ENCODE assay signal across 8 cellular contexts in genomic region chr11:94127632-94128031, GRCh38. TPM values are rescaled to one million over a fixed set of nuclear protein-coding genes. Genes with fewer than 3 reads are reported as not detected.
DNase-seq lines count a peak whose midpoint lies in the region; ATAC-seq and TF ChIP-seq lines count a peak whose summit lies in the region.

No MANE protein-coding gene starts in this region.

- H3K9ac ChIP-seq in muscle layer of colon (ENCODE audit: low read length), result peak overlapping the region; percentile 40

- no peak for TF ChIP-seq CTCF in BE2C (IDR thresholded peaks at IDR 0.05; ENCODE audit: low read depth, low read length)
- no peak for TF ChIP-seq CTCF in astrocyte of the cerebellum (IDR thresholded peaks at IDR 0.05; ENCODE audit: low read depth, low read length, missing control alignments)

- H3K4me1 ChIP-seq in BE2C, result peaks cover 18% of the 10 kb centered on the region
- peaks cover 42% of the 10 kb centered on the region for H3K4me1 ChIP-seq in muscle layer of colon (ENCODE audit: insufficient read depth, low read length)

- H3K27me3 ChIP-seq in BE2C (no peaks in the 10 kb centered on the region), muscle layer of colon (ENCODE audit: control insufficient read depth in 1 of 2, insufficient read depth in 2 of 2, low read length in 2 of 2) (no peaks in the 10 kb centered on the region)

- H3K9me3 ChIP-seq in BE2C (no peaks in the 10 kb centered on the region), muscle layer of colon (ENCODE audit: low read length) (no peaks in the 10 kb centered on the region)

- ATAC-seq in GM18870 (IDR thresholded peaks at IDR 0.05; ENCODE audit: unreplicated experiment), result no peak
- no peak for ATAC-seq in HG03442 (IDR thresholded peaks at IDR 0.05; ENCODE audit: unreplicated experiment)
- ATAC-seq in HG02642 (IDR thresholded peaks at IDR 0.05; ENCODE audit: poor library complexity, unreplicated experiment), result no peak

- no peaks in the 10 kb centered on the region for H3K36me3 ChIP-seq in BE2C
- no peaks in the 10 kb centered on the region for H3K36me3 ChIP-seq in muscle layer of colon (ENCODE audit: insufficient read depth, low read length)

- H3K27ac ChIP-seq in muscle layer of colon (ENCODE audit: low read depth, low read length), result peak overlapping the region; percentile 66

- H3K4me3 ChIP-seq in BE2C (ENCODE audit: low read depth, low read length), result peak overlapping the region; percentile 96
- H3K4me3 ChIP-seq in Jurkat, Clone E6-1 (ENCODE audit: low read length), result peak overlapping the region; percentile 93
- peak overlapping the region; percentile 73 for H3K4me3 ChIP-seq in astrocyte of the cerebellum (ENCODE audit: low read depth, low read length)
- peak overlapping the region; percentile 36 to 90 for H3K4me3 ChIP-seq in muscle layer of colon (ENCODE audit: low read depth in 1 of 2, low read length in 2 of 2)

- in situ Hi-C loops in astrocyte of the cerebellum (cut with HindIII; ENCODE audit: low sequenced_read_pairs), result no loop called here

- DNase-seq in BE2C (no peak), astrocyte of the cerebellum (ENCODE audit: low read depth) (no peak), kidney tubule cell (ENCODE audit: low spot score) (no peak)
- DNase-seq in Jurkat, Clone E6-1 (ENCODE audit: low read depth, low spot score), result no peak

RNA-seq across cellular contexts. Expression of gene PANX1, which starts 1.0 kb away (rescaled TPM):
- 12.7 TPM for polyA plus RNA-seq in BE2C (2012; ENCODE audit: insufficient read depth, insufficient read length, low read depth)
- polyA plus RNA-seq in Jurkat, Clone E6-1 (2012; ENCODE audit: insufficient read depth, insufficient read length), result 19.4 TPM
